ENCODE assay signal across 8 cellular contexts in the genomic region with DNA sequence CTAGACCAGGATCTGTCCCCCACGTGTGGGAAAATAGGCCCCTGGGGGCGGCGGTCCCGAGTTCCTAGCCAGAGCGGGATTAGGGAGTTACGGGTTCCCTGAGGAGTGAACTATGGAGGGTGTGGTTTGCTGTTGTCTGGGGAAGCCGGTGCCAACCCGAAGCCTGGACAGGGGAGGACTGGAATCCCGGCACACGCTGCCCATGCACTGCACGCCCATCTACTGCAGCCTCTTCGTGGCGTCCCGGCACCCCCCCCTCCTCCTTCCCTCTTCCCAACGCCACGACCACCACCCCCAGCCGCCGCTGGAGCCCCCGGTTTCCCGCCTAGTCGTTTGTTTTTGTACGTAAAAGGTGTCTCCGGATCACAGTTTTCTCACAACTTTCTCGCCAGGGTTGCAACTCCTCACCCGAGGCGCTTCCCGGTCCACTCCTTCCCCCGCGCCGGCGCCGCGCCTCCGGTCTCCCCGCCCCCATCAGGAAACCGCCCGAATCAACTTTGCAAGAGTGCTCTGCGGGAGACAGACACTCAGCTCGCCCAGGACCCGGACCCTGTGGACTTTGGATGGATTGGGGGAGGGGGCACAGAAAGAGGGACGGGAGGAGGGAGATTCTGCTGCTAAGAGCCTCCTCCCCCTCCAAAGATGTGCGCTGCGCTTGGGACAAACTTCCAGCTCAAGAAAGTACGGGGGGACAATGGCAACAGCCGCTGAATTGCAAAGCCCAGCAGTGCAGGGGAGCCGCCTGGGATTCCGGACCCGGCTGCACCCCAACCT. TPM values are rescaled to one million over a fixed set of nuclear protein-coding genes. Genes with fewer than 3 reads are reported as not detected.
A peak's percentile ranks its signal among the peaks of the same experiment; 100 is the strongest.
DNase-seq lines count a peak whose midpoint lies in the region; ATAC-seq and TF ChIP-seq lines count a peak whose summit lies in the region.

No MANE protein-coding gene starts in this region.

- peaks cover 90% of the 10 kb centered on the region for H3K27me3 ChIP-seq in CD8-positive, alpha-beta T cell (ENCODE audit: insufficient read depth, low read length)
- H3K27me3 ChIP-seq in HUES64 (ENCODE audit: insufficient read depth, low read length) (peaks cover 100% of the 10 kb centered on the region), tibial nerve (peaks cover 0 to 100% of the 10 kb centered on the region in 2 donors)

- H3K4me3 Mint-ChIP-seq in CD8-positive, alpha-beta T cell = peak overlapping the region; percentile 60
- H3K4me3 Mint-ChIP-seq in activated naive CD8-positive, alpha-beta T cell treated with anti-CD3 and anti-CD28 coated beads for 36 hours = peak overlapping the region; percentile 45

- no peaks in the 10 kb centered on the region for H3K36me3 ChIP-seq in CD8-positive, alpha-beta T cell (ENCODE audit: insufficient read depth, low read length)
- H3K36me3 ChIP-seq in HUES64 (ENCODE audit: insufficient read depth, low read length) (no peaks in the 10 kb centered on the region), mucosa of descending colon (ENCODE audit: low read depth) (no peaks in the 10 kb centered on the region), tibial nerve (no peaks in the 10 kb centered on the region)

- H3K9me3 ChIP-seq in CD8-positive, alpha-beta T cell (ENCODE audit: low read length) = no peaks in the 10 kb centered on the region
- H3K9me3 ChIP-seq in HUES64 (ENCODE audit: insufficient read depth, low read depth, low read length) (no peaks in the 10 kb centered on the region), mucosa of descending colon (no peaks in the 10 kb centered on the region), tibial nerve (no peaks in the 10 kb centered on the region)

- intact Hi-C loops in CD8-positive, alpha-beta T cell (cut with DNase I, micrococcal nuclease) = no loop called here
- intact Hi-C loops in mucosa of descending colon (cut with DNase I, micrococcal nuclease) = no loop called here

- no peak overlapping the region for H3K9ac ChIP-seq in HUES64 (ENCODE audit: low read depth, low read length)

- TF ChIP-seq POLR2A in tibial nerve (IDR thresholded peaks at IDR 0.05) = no peak

- peaks cover 83% of the 10 kb centered on the region for H3K27me3 Mint-ChIP-seq in CD8-positive, alpha-beta T cell (ENCODE audit: low read depth)
- H3K27me3 Mint-ChIP-seq in activated naive CD8-positive, alpha-beta T cell treated with anti-CD3 and anti-CD28 coated beads for 36 hours = peaks cover 99% of the 10 kb centered on the region

- H3K4me1 Mint-ChIP-seq in CD8-positive, alpha-beta T cell (ENCODE audit: low read depth) = peaks cover 71% of the 10 kb centered on the region
- peaks cover 62% of the 10 kb centered on the region for H3K4me1 Mint-ChIP-seq in activated naive CD8-positive, alpha-beta T cell treated with anti-CD3 and anti-CD28 coated beads for 36 hours

- POLR2A ChIA-PET in CD8-positive, alpha-beta T cell (lab: Charles Lee) = no interaction called here

- H3K4me3 ChIP-seq in CD8-positive, alpha-beta T cell (ENCODE audit: low read depth, low read length) = peak overlapping the region; percentile 18
- H3K4me3 ChIP-seq in HUES64 (ENCODE audit: low read length) (peak overlapping the region; percentile 56), mucosa of descending colon (no peak overlapping the region), tibial nerve (peak overlapping the region in 1 of 4 donors; percentile 30)

- no peak overlapping the region for H3K27ac Mint-ChIP-seq in CD8-positive, alpha-beta T cell
- no peak overlapping the region for H3K27ac Mint-ChIP-seq in activated naive CD8-positive, alpha-beta T cell treated with anti-CD3 and anti-CD28 coated beads for 36 hours

- H3K36me3 Mint-ChIP-seq in CD8-positive, alpha-beta T cell = no peaks in the 10 kb centered on the region
- H3K36me3 Mint-ChIP-seq in activated naive CD8-positive, alpha-beta T cell treated with anti-CD3 and anti-CD28 coated beads for 36 hours = no peaks in the 10 kb centered on the region

- H3K27ac ChIP-seq in CD8-positive, alpha-beta T cell (ENCODE audit: low read depth, low read length) = no peak overlapping the region
- H3K27ac ChIP-seq in HUES64 (ENCODE audit: low read depth, low read length) (no peak overlapping the region), tibial nerve (no peak overlapping the region)

- H3K9me3 Mint-ChIP-seq in CD8-positive, alpha-beta T cell = no peaks in the 10 kb centered on the region
- no peaks in the 10 kb centered on the region for H3K9me3 Mint-ChIP-seq in activated naive CD8-positive, alpha-beta T cell treated with anti-CD3 and anti-CD28 coated beads for 36 hours

- TF ChIP-seq EP300 in tibial nerve (IDR thresholded peaks at IDR 0.05) = no peak

- no peak for TF ChIP-seq CTCF in CD8-positive, alpha-beta T cell (IDR thresholded peaks at IDR 0.05)
- TF ChIP-seq CTCF in mucosa of descending colon (IDR thresholded peaks at IDR 0.05) = no peak
- no peak for TF ChIP-seq CTCF in tibial nerve (IDR thresholded peaks at IDR 0.05)

- no peak for DNase-seq in CD8-positive, alpha-beta T cell
- no peak for DNase-seq in activated naive CD8-positive, alpha-beta T cell treated with anti-CD3 and anti-CD28 coated beads for 36 hours
- DNase-seq in mucosa of descending colon (peak in 2 of 3 donors; percentile 40 to 68), mucosa of gallbladder (ENCODE audit: low spot score) (no peak), tibial nerve (ENCODE audit: low spot score in 2 of 2) (no peak)

- peaks cover 85% of the 10 kb centered on the region for H3K4me1 ChIP-seq in CD8-positive, alpha-beta T cell (ENCODE audit: insufficient read depth, low read length)
- H3K4me1 ChIP-seq in HUES64 (ENCODE audit: insufficient read depth, low read length) (peaks cover 46% of the 10 kb centered on the region), mucosa of descending colon (ENCODE audit: low read depth) (peaks cover 58% of the 10 kb centered on the region), tibial nerve (peaks cover 0 to 95% (median 60%) of the 10 kb centered on the region in 4 donors)

- WGBS in HUES64 = under 1% methylated on average over 48 of the region's 48 CpGs
- WGBS in tibial nerve, 2 donors = 2% methylated on average over 45 to 47 of the region's 48 CpGs

- ATAC-seq in CD8-positive, alpha-beta T cell = no peak
- peak; percentile 40 for ATAC-seq in mucosa of descending colon
- ATAC-seq in GM21528 (IDR thresholded peaks at IDR 0.05; ENCODE audit: low FRiP score, unreplicated experiment) = no peak
- no peak for ATAC-seq in GM19467 (IDR thresholded peaks at IDR 0.05; ENCODE audit: unreplicated experiment)

- CTCF ChIA-PET in CD8-positive, alpha-beta T cell (lab: Charles Lee) = no interaction called here

RNA-seq across cellular contexts. Expression of gene LHX1, which starts 1.4 kb away (rescaled TPM):
- total RNA-seq in CD8-positive, alpha-beta T cell = not detected
- 4.3 TPM for polyA plus RNA-seq in HUES64 (2013, experiment 1 of 2)
- polyA plus RNA-seq in HUES64 (2013, experiment 2 of 2) = 6.0 TPM
- total RNA-seq in activated naive CD8-positive, alpha-beta T cell treated with anti-CD3 and anti-CD28 coated beads for 36 hours = under 1 TPM in 1 of 2 experiments, not detected in 1; 0.30 TPM
- total RNA-seq in mucosa of descending colon (not detected), mucosa of gallbladder (not detected), tibial nerve (not detected)

RNA-seq across cellular contexts. Expression of gene AATF, which starts 12.9 kb away (rescaled TPM):
- 10 to 100 TPM; 49.5 to 51.5 TPM for total RNA-seq in CD8-positive, alpha-beta T cell
- 41.9 TPM for polyA plus RNA-seq in HUES64 (2013, experiment 1 of 2)
- 36.5 TPM for polyA plus RNA-seq in HUES64 (2013, experiment 2 of 2)
- 100 to 1,000 TPM; 116 to 117 TPM for total RNA-seq in activated naive CD8-positive, alpha-beta T cell treated with anti-CD3 and anti-CD28 coated beads for 36 hours
- 10 to 100 TPM; 35.6 to 47.2 (median 37.9) TPM for total RNA-seq in mucosa of descending colon
- 39.6 TPM for total RNA-seq in mucosa of gallbladder
- total RNA-seq in tibial nerve = 10 to 100 TPM; 26.5 to 36.2 (median 30.1) TPM

Comparison
In these comparisons a context has a peak if more than half of its experiments do, and no peak if none do; other contexts are left out.
1. DNase-seq: peak in mucosa of descending colon (2 of 3); none in CD8-positive, alpha-beta T cell (0 of 7), activated naive CD8-positive, alpha-beta T cell treated with anti-CD3 and anti-CD28 coated beads for 36 hours (single experiment), mucosa of gallbladder (single experiment) and tibial nerve (0 of 2).